Comparison of ENCODE assay signal across 1 cellular context in genomic region chr17:80111702-80112470, GRCh38.
TF ChIP-seq lines count a peak whose summit lies in the region.

No MANE protein-coding gene starts in this region.

TF ChIP-seq in SK-N-SH, 30 proteins besides CTCF, POLR2A, EP300 and RAD21:
- no peak for TF ChIP-seq TCF12 (IDR thresholded peaks at IDR 0.05)
- no peak for TF ChIP-seq YY1 (IDR thresholded peaks at IDR 0.05; ENCODE audit: low read depth)
- no peak for TF ChIP-seq EZH2phosphoT487 (IDR thresholded peaks at IDR 0.05; ENCODE audit: borderline replicate concordance, low read depth)
- TF ChIP-seq PBX3 (IDR thresholded peaks at IDR 0.05), result no peak
- TF ChIP-seq USF2 (IDR thresholded peaks at IDR 0.05; ENCODE audit: borderline replicate concordance, low read depth, low read length), result no peak
- TF ChIP-seq TEAD4 (IDR thresholded peaks at IDR 0.05; ENCODE audit: borderline replicate concordance, insufficient read depth), result no peak
- TF ChIP-seq FOXJ3 (CRISPR knock-in tag; IDR thresholded peaks at IDR 0.05), result no peak
- no peak for TF ChIP-seq POLR2AphosphoS5 (IDR thresholded peaks at IDR 0.05; ENCODE audit: low read depth, low read length)
- TF ChIP-seq MAX (IDR thresholded peaks at IDR 0.05; ENCODE audit: low read depth), result no peak
- no peak for TF ChIP-seq SIN3A (IDR thresholded peaks at IDR 0.05; ENCODE audit: borderline replicate concordance, low read depth, low read length)
- TF ChIP-seq SMC3 (IDR thresholded peaks at IDR 0.05; ENCODE audit: low read depth, low read length), result no peak
- no peak for TF ChIP-seq JUND (IDR thresholded peaks at IDR 0.05)
- no peak for TF ChIP-seq IRF3 (IDR thresholded peaks at IDR 0.05; ENCODE audit: low read depth, low read length)
- no peak for TF ChIP-seq FOXM1 (IDR thresholded peaks at IDR 0.05; ENCODE audit: low read depth)
- no peak for TF ChIP-seq CHD2 (IDR thresholded peaks at IDR 0.05; ENCODE audit: low read length, partially characterized antibody)
- TF ChIP-seq TAF1 (IDR thresholded peaks at IDR 0.05; ENCODE audit: borderline replicate concordance, low read depth, low read length), result no peak
- TF ChIP-seq RFX5 (IDR thresholded peaks at IDR 0.05; ENCODE audit: low read length), result no peak
- no peak for TF ChIP-seq NFIC (IDR thresholded peaks at IDR 0.05; ENCODE audit: borderline replicate concordance)
- no peak for TF ChIP-seq RXRA (IDR thresholded peaks at IDR 0.05; ENCODE audit: borderline replicate concordance, low read depth)
